8 cellular contexts compared by ENCODE assay signal in genomic region chr13:109145631-109146030, GRCh38.
A peak's percentile ranks its signal among the peaks of the same experiment; 100 is the strongest.
DNase-seq lines count a peak whose midpoint lies in the region; TF ChIP-seq lines count a peak whose summit lies in the region.

No MANE protein-coding gene starts in this region.

- H3K4me3 Mint-ChIP-seq in HFFc6 (no peak overlapping the region), progenitor cell of endocrine pancreas (ENCODE audit: low read depth) (no peak overlapping the region)

- H4K20me1 ChIP-seq in MM.1S (ENCODE audit: insufficient read depth, low read length) = no peaks in the 10 kb centered on the region

- no peaks in the 10 kb centered on the region for H3K79me2 ChIP-seq in MM.1S (ENCODE audit: low read length)

- 0 out of 2 replicates have a peak, but pooled peaks cover 4% of the 10 kb centered on the region for H3K4me1 ChIP-seq in MM.1S (ENCODE audit: low read length)

- H3K27ac Mint-ChIP-seq in HFFc6 (no peak overlapping the region), progenitor cell of endocrine pancreas (no peak overlapping the region)

- TF ChIP-seq POLR2A in lower leg skin (IDR thresholded peaks at IDR 0.05) = no peak

- WGBS in lower leg skin, 2 donors = 7 to 15% methylated on average over 4 of the region's 4 CpGs

- H3K27ac ChIP-seq in MM.1S (ENCODE audit: low read length) = no peak overlapping the region

- no peak overlapping the region for H3K9ac ChIP-seq in MM.1S (ENCODE audit: low read length)

- no peaks in the 10 kb centered on the region for H3K27me3 ChIP-seq in MM.1S (replicated peaks; ENCODE audit: insufficient read depth, low read length)

- no peaks in the 10 kb centered on the region for H3K9me2 ChIP-seq in MM.1S (replicated peaks; ENCODE audit: insufficient read depth, low read length)

- peak; percentile 69 for TF ChIP-seq CTCF in GM12874 (IDR thresholded peaks at IDR 0.05; ENCODE audit: insufficient read depth, low read depth, low read length)
- peak; percentile 90 for TF ChIP-seq CTCF in HFFc6 (IDR thresholded peaks at IDR 0.05)
- TF ChIP-seq CTCF in MM.1S (IDR thresholded peaks at IDR 0.05; ENCODE audit: low read length) = peak; percentile 89
- peak; percentile 76 for TF ChIP-seq CTCF in progenitor cell of endocrine pancreas (IDR thresholded peaks at IDR 0.05; ENCODE audit: unreplicated experiment)
- no peak for TF ChIP-seq CTCF in lower leg skin (IDR thresholded peaks at IDR 0.05)

- H3K9me3 Mint-ChIP-seq in HFFc6 = no peaks in the 10 kb centered on the region
- H3K9me3 Mint-ChIP-seq in progenitor cell of endocrine pancreas (ENCODE audit: low read depth) = peaks cover 4% of the 10 kb centered on the region

- H3K4me1 Mint-ChIP-seq in HFFc6 (ENCODE audit: low read depth) (peaks cover 44% of the 10 kb centered on the region), progenitor cell of endocrine pancreas (ENCODE audit: low read depth) (peaks cover 3% of the 10 kb centered on the region)

- no peak overlapping the region for H2AFZ ChIP-seq in MM.1S (ENCODE audit: low read length)

- peaks cover 9% of the 10 kb centered on the region for H3K27me3 Mint-ChIP-seq in HFFc6 (ENCODE audit: insufficient read depth)
- peaks cover 4% of the 10 kb centered on the region for H3K27me3 Mint-ChIP-seq in progenitor cell of endocrine pancreas

- intact Hi-C loops in lower leg skin (cut with DNase I; ENCODE audit: low total_unique reads) = loop anchor here (10.0 kb wide), 1 partner anchor 639 kb away; the partner anchor contains the start of gene IRS2

- no peaks in the 10 kb centered on the region for H3F3A ChIP-seq in MM.1S (ENCODE audit: insufficient read depth, low read length)

- H3K9me3 ChIP-seq in MM.1S (replicated peaks; ENCODE audit: insufficient read depth, low read length) = no peaks in the 10 kb centered on the region

- DNase-seq in AG08395 (ENCODE audit: low spot score) (peak; percentile 74), HFFc6 (peak; percentile 72), MM.1S (peak; percentile 60), SKM-1 (lab: John Stamatoyannopoulos, UW; ENCODE audit: unreplicated experiment) (peak; percentile 44), foreskin melanocyte (peak; percentile 74), progenitor cell of endocrine pancreas (ENCODE audit: low spot score, unreplicated experiment) (no peak), lower leg skin (ENCODE audit: low spot score in 2 of 2) (no peak)

- H3K4me2 ChIP-seq in MM.1S (ENCODE audit: low read depth, low read length) = no peak overlapping the region

- H3K36me3 ChIP-seq in MM.1S (replicated peaks; ENCODE audit: insufficient read depth, low read length) = no peaks in the 10 kb centered on the region

- H3K36me3 Mint-ChIP-seq in HFFc6 (ENCODE audit: low read depth) (peaks cover 5% of the 10 kb centered on the region), progenitor cell of endocrine pancreas (ENCODE audit: insufficient read depth) (peaks cover 4% of the 10 kb centered on the region)

- H3K4me3 ChIP-seq in MM.1S (ENCODE audit: low read length) (no peak overlapping the region), lower leg skin (ENCODE audit: low read depth, poor library complexity, severe bottlenecking) (no peak overlapping the region)

Comparison
In these comparisons a context has a peak if more than half of its experiments do, and no peak if none do; other contexts are left out.
1. DNase-seq: peak in AG08395 (single experiment), HFFc6 (single experiment), MM.1S (single experiment), SKM-1 (single experiment) and foreskin melanocyte (single experiment); none in progenitor cell of endocrine pancreas (single experiment) and lower leg skin (0 of 2).
2. CTCF ChIP-seq: peak in GM12874 (single experiment), HFFc6 (single experiment), MM.1S (single experiment) and progenitor cell of endocrine pancreas (single experiment); none in lower leg skin (0 of 3).